In genomic region chr13:59963383-59963782, GRCh38 we compare ENCODE assay signal across 1 cellular context.
TF ChIP-seq lines count a peak whose summit lies in the region.

No MANE protein-coding gene starts in this region.

TF ChIP-seq in GM23338, 12 proteins besides CTCF, POLR2A, EP300 and RAD21 (continued from another document):
- no peak for TF ChIP-seq ZNF462 (CRISPR knock-in tag; IDR thresholded peaks at IDR 0.05)
- TF ChIP-seq CREB1 (CRISPR knock-in tag; IDR thresholded peaks at IDR 0.05; ENCODE audit: low read depth): no peak
- TF ChIP-seq STAT1 (IDR thresholded peaks at IDR 0.05; ENCODE audit: unreplicated experiment): no peak
- TF ChIP-seq ZNF331 (CRISPR knock-in tag; IDR thresholded peaks at IDR 0.05; ENCODE audit: low read depth): no peak
- TF ChIP-seq POLR2AphosphoS5 (IDR thresholded peaks at IDR 0.05; ENCODE audit: low read depth): no peak
